Comparison of ENCODE assay signal across 27 cellular contexts in genomic region chr2:5052905-5053304, GRCh38.
"Had no signal": no experiment of that assay in that cellular context is flagged by ENCODE, and none has a peak within 500 bp of the region (broad histone marks: within the 10 kb centered on the region; RNA-seq: fewer than 3 reads in every experiment).

No MANE protein-coding gene starts in this region.

- H3K4me3 ChIP-seq: stomach, suprapubic skin, testis, thoracic aorta, thyroid gland, tibial artery, tibial nerve, transverse colon, upper lobe of left lung, upper lobe of right lung, uterus, vagina had no signal

- ATAC-seq: stimulated activated effector memory CD8-positive, alpha-beta T cell treated with anti-CD3 and anti-CD28 coated beads, Interleukin-12 subunit alpha, Interleukin-12 subunit beta, amount 100 ng/mL, for 72 hours; stimulated activated memory B cell treated with anti-CD40 and anti-IgM and Interleukin-4, amounts not matched to agents 10 μg/mL and 1 μg/mL and 100 μg/mL, for 72 hours; stimulated activated naive B cell treated with anti-CD40 and anti-IgM and Interleukin-4, amounts not matched to agents 10 μg/mL and 1 μg/mL and 100 μg/mL, for 72 hours; stimulated activated naive CD8-positive, alpha-beta T cell treated with anti-CD3 and anti-CD28 coated beads, Interleukin-15, amount 100 ng/mL, for 72 hours; stimulated activated naive CD8-positive, alpha-beta T cell treated with anti-CD3 and anti-CD28 coated beads, Interleukin-15, Interleukin-2, amounts not matched to agents 100 U/mL and 50 U/mL, for 24 hours; upper lobe of right lung had no signal

- DNase-seq: stimulated activated CD4-positive, alpha-beta T cell treated with anti-CD3 and anti-CD28 coated beads, Interleukin-2, amount 100 ng/mL, for 48 hours; stimulated activated CD4-positive, alpha-beta T cell treated with anti-CD3 and anti-CD28 coated beads, Interleukin-4, amount 100 ng/mL, for 1 hour; stimulated activated CD4-positive, alpha-beta T cell treated with anti-CD3 and anti-CD28 coated beads, Interleukin-4, amount 100 ng/mL, for 24 hours; stimulated activated CD4-positive, alpha-beta T cell treated with anti-CD3 and anti-CD28 coated beads, Interleukin-4, amount 100 ng/mL, for 4 hours; stimulated activated CD8-positive, alpha-beta memory T cell treated with anti-CD3 and anti-CD28 coated beads, Interleukin-4, amount 100 ng/mL, for 48 hours; stimulated activated naive B cell treated with anti-CD40 and anti-IgM and Interleukin-4, amounts not matched to agents 10 μg/mL and 1 μg/mL and 100 μg/mL, for 72 hours; stimulated activated naive CD4-positive, alpha-beta T cell; stimulated activated naive CD4-positive, alpha-beta T cell treated with Interleukin-2 at 50 U/mL for 16 hours; stimulated activated naive CD8-positive, alpha-beta T cell treated with anti-CD3 and anti-CD28 coated beads, Interleukin-15, amount 100 ng/mL, for 72 hours; stimulated activated naive CD8-positive, alpha-beta T cell treated with anti-CD3 and anti-CD28 coated beads, Interleukin-15, Interleukin-2, amounts not matched to agents 100 U/mL and 50 U/mL, for 24 hours; stomach; substantia nigra; testis; thyroid gland; tibial artery; transverse colon; trophoblast cell; upper lobe of left lung; upper lobe of right lung; uterus had no signal

- H3K4me1 ChIP-seq: stomach, suprapubic skin, testis, thyroid gland, tibial artery, tibial nerve, transverse colon, upper lobe of left lung, upper lobe of right lung, uterus, vagina had no signal

- H3K36me3 ChIP-seq: stomach, suprapubic skin, thoracic aorta, thyroid gland, tibial artery, tibial nerve, transverse colon, upper lobe of left lung, upper lobe of right lung, uterus, vagina had no signal

- H3K27me3 ChIP-seq: stomach, suprapubic skin, testis, thyroid gland, tibial artery, tibial nerve, transverse colon, upper lobe of left lung, upper lobe of right lung, uterus, vagina had no signal

- FAIRE-seq: urothelium cell line had no signal

- H3K9me3 ChIP-seq: stomach, suprapubic skin, testis, thoracic aorta, thyroid gland, tibial artery, tibial nerve, upper lobe of left lung, upper lobe of right lung, uterus, vagina had no signal

- H3K27ac ChIP-seq: stomach, suprapubic skin, testis, thoracic aorta, thyroid gland, tibial artery, tibial nerve, transverse colon, upper lobe of left lung, upper lobe of right lung, uterus, vagina had no signal
